In the genomic region with DNA sequence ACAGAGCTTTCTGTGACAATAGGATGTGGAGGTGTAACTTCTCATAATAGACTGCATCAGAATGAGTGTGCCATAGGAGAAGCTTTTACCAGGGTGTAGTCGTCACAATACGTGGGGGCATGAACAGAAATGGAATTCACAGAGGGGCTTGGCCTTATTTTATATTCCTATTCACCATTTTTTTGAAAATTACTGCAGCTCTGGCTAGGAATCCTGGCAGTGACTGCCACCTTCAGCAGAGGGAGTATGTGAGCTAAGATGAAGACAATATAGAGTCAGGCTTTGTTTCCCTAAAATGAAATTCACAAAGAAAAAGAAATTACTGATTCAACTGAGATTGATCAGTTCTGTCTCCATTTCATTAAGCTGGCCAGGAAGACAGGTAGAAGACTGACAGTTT, we compare ENCODE assay signal across 12 cellular contexts. TPM values are rescaled to one million over a fixed set of nuclear protein-coding genes. Genes with fewer than 3 reads are reported as not detected.
DNase-seq lines count a peak whose midpoint lies in the region; ATAC-seq and TF ChIP-seq lines count a peak whose summit lies in the region.
"Had no signal": no experiment of that assay in that cellular context is flagged by ENCODE, and none has a peak within 500 bp of the region (broad histone marks: within the 10 kb centered on the region; RNA-seq: fewer than 3 reads in every experiment).

No MANE protein-coding gene starts in this region.

- H3K9me3 Mint-ChIP-seq in WTC11, result no peaks in the 10 kb centered on the region
- H3K9me3 Mint-ChIP-seq in naive thymus-derived CD8-positive, alpha-beta T cell, result no peaks in the 10 kb centered on the region
- no peaks in the 10 kb centered on the region for H3K9me3 Mint-ChIP-seq in activated naive CD4-positive, alpha-beta T cell treated with anti-CD3 and anti-CD28 coated beads, Interleukin-2, amount 50 U/mL, for 72 hours

- H3K27ac Mint-ChIP-seq in WTC11, result no peak overlapping the region
- peak overlapping the region in 1 of 10 donors; percentile 48 for H3K27ac Mint-ChIP-seq in naive thymus-derived CD8-positive, alpha-beta T cell
- no peak overlapping the region for H3K27ac Mint-ChIP-seq in activated naive CD4-positive, alpha-beta T cell treated with anti-CD3 and anti-CD28 coated beads, Interleukin-2, amount 50 U/mL, for 72 hours

- CTCF ChIA-PET in WTC11 (lab: Charles Lee), result interaction anchor here (0.7 to 1.4 kb wide), 12 partner anchors 15 to 413 kb away, joined by 3 to 20 read pairs (median 4); partner anchors contain the start of genes BYSL, MED20, TAF8 and TOMM6

- no peak overlapping the region for H3K4me3 Mint-ChIP-seq in WTC11
- no peak overlapping the region for H3K4me3 Mint-ChIP-seq in naive thymus-derived CD8-positive, alpha-beta T cell

- in situ Hi-C loops in Caki2 (cut with HindIII; ENCODE audit: low pct_unique_long_range_greater_than_20kb, low sequenced_read_pairs), result no loop called here

- H3K27me3 ChIP-seq in HL-60 (ENCODE audit: insufficient read depth, poor library complexity, severe bottlenecking), result no peaks in the 10 kb centered on the region
- H3K27me3 ChIP-seq: colonic mucosa had no signal

- H3K36me3 Mint-ChIP-seq in WTC11, result peaks cover 7% of the 10 kb centered on the region
- peaks cover 0 to 5% (median 0%) of the 10 kb centered on the region in 3 donors for H3K36me3 Mint-ChIP-seq in naive thymus-derived CD8-positive, alpha-beta T cell
- no peaks in the 10 kb centered on the region for H3K36me3 Mint-ChIP-seq in activated naive CD4-positive, alpha-beta T cell treated with anti-CD3 and anti-CD28 coated beads, Interleukin-2, amount 50 U/mL, for 72 hours

- no peaks in the 10 kb centered on the region for H3K4me1 Mint-ChIP-seq in WTC11
- peaks cover 0 to 2% (median 0%) of the 10 kb centered on the region in 4 donors for H3K4me1 Mint-ChIP-seq in naive thymus-derived CD8-positive, alpha-beta T cell

- H3K27ac ChIP-seq in HL-60 (replicated peaks), result no peak overlapping the region
- H3K27ac ChIP-seq: colonic mucosa, thoracic aorta had no signal

- TF ChIP-seq CTCF in HL-60 (IDR thresholded peaks at IDR 0.05; ENCODE audit: insufficient read depth, low read length), result peak; percentile 26
- no peak for TF ChIP-seq CTCF in WTC11 (IDR thresholded peaks at IDR 0.05)

- H3K4me3 ChIP-seq in HL-60 (replicated peaks; ENCODE audit: insufficient read depth, low read length), result no peak overlapping the region
- H3K4me3 ChIP-seq: colonic mucosa, thoracic aorta had no signal

- POLR2A ChIA-PET in WTC11 (lab: Charles Lee), result interaction anchor here (0.6 to 1.6 kb wide), 2 partner anchors 120 to 158 kb away, joined by 3 read pairs; partner anchors contain the start of genes BYSL and MED20
- POLR2A ChIA-PET in naive thymus-derived CD8-positive, alpha-beta T cell (lab: Charles Lee), result no interaction called here

- DNase-seq in Caki2 (ENCODE audit: low read depth) (peak; percentile 24), HL-60 (ENCODE audit: low read depth in 1 of 2, low spot score in 1 of 2) (no peak), WTC11 (ENCODE audit: low spot score) (no peak), kidney tubule cell (ENCODE audit: low spot score) (peak; percentile 13), cerebellar cortex (ENCODE audit: low spot score) (no peak), hippocampal formation (lab: John Stamatoyannopoulos, UW) (no peak)
- DNase-seq in naive thymus-derived CD8-positive, alpha-beta T cell, result no peak
- DNase-seq in activated naive CD4-positive, alpha-beta T cell treated with anti-CD3 and anti-CD28 coated beads, Interleukin-2, amount 50 U/mL, for 72 hours (ENCODE audit: low spot score in 2 of 2), result no peak
- DNase-seq: activated CD4-positive, alpha-beta T cell treated with anti-CD3 and anti-CD28 coated beads for 4 hours; colonic mucosa; NCI-H2171 treated with DMSO at 0.1 percent for 48 hours had no signal

- no peaks in the 10 kb centered on the region for H3K27me3 Mint-ChIP-seq in WTC11 (ENCODE audit: low read depth)
- H3K27me3 Mint-ChIP-seq in naive thymus-derived CD8-positive, alpha-beta T cell, result no peaks in the 10 kb centered on the region

- peak; percentile 60 for ATAC-seq in WTC11
- no peak for ATAC-seq in naive thymus-derived CD8-positive, alpha-beta T cell
- ATAC-seq in activated naive CD4-positive, alpha-beta T cell treated with anti-CD3 and anti-CD28 coated beads, Interleukin-2, amount 50 U/mL, for 72 hours, result no peak

TF ChIP-seq in WTC11, 78 proteins besides CTCF, POLR2A, EP300 and RAD21:
- TF ChIP-seq TP53 (CRISPR knock-in tag; IDR thresholded peaks at IDR 0.05) (no peak), MXD4 (CRISPR knock-in tag; IDR thresholded peaks at IDR 0.05; ENCODE audit: borderline replicate concordance) (no peak), JAZF1 (CRISPR knock-in tag; IDR thresholded peaks at IDR 0.05) (no peak), CREM (CRISPR knock-in tag; IDR thresholded peaks at IDR 0.05) (no peak), NFATC4 (CRISPR knock-in tag; IDR thresholded peaks at IDR 0.05) (no peak), AR (CRISPR knock-in tag; IDR thresholded peaks at IDR 0.05) (no peak), FOXJ3 (CRISPR knock-in tag; IDR thresholded peaks at IDR 0.05; ENCODE audit: borderline replicate concordance) (no peak), ZBTB43 (CRISPR knock-in tag; IDR thresholded peaks at IDR 0.05) (no peak)
- TF ChIP-seq, protein P1, sequence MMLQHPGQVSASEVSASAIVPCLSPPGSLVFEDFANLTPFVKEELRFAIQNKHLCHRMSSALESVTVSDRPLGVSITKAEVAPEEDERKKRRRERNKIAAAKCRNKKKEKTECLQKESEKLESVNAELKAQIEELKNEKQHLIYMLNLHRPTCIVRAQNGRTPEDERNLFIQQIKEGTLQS (CRISPR knock-in tag; conservative IDR thresholded peaks at IDR 0.05), result no peak

RNA-seq across cellular contexts. Expression of gene TOMM6, which starts 13.9 kb away (rescaled TPM):
- 264 and 306 TPM in 2 replicates for total RNA-seq in Caki2 (2014; rRNA removed; shearing (Covaris generic); ENCODE audit: low replicate concordance)
- 219 to 233 TPM (median 228 TPM) in 3 replicates for total RNA-seq in WTC11 (2021)
- 100 to 1,000 TPM; 134 to 135 TPM for total RNA-seq in naive thymus-derived CD8-positive, alpha-beta T cell
- polyA plus RNA-seq in naive thymus-derived CD8-positive, alpha-beta T cell, result 100 to 1,000 TPM; 433 to 440 (median 433) TPM
- total RNA-seq in activated naive CD4-positive, alpha-beta T cell treated with anti-CD3 and anti-CD28 coated beads, Interleukin-2, amount 50 U/mL, for 72 hours, result 100 to 1,000 TPM; 182 to 301 TPM

RNA-seq across cellular contexts. Expression of gene PRICKLE4, which starts 20.8 kb away (rescaled TPM):
- total RNA-seq in Caki2 (2014; rRNA removed; shearing (Covaris generic); ENCODE audit: low replicate concordance), result 0.20 TPM in 1 of 2 replicates, not detected in the other
- total RNA-seq in WTC11 (2021), result 0.50 to 1.5 TPM (median 0.82 TPM) in 3 replicates
- not detected for total RNA-seq in naive thymus-derived CD8-positive, alpha-beta T cell
- polyA plus RNA-seq in naive thymus-derived CD8-positive, alpha-beta T cell, result not detected
- under 1 TPM in 1 of 2 donors, not detected in 1; 0.60 TPM for total RNA-seq in activated naive CD4-positive, alpha-beta T cell treated with anti-CD3 and anti-CD28 coated beads, Interleukin-2, amount 50 U/mL, for 72 hours

RNA-seq across cellular contexts. Expression of gene FRS3, which starts 21.7 kb away (rescaled TPM):
- 2.0 and 2.8 TPM in 2 replicates for total RNA-seq in Caki2 (2014; rRNA removed; shearing (Covaris generic); ENCODE audit: low replicate concordance)
- 5.5 to 7.8 TPM (median 6.0 TPM) in 3 replicates for total RNA-seq in WTC11 (2021)
- 1 to 10 TPM; 7.5 to 7.6 TPM for total RNA-seq in naive thymus-derived CD8-positive, alpha-beta T cell
- 1 to 10 TPM in 2 of 3 donors, under 1 TPM in 1; 0.91 to 2.8 (median 2.1) TPM for polyA plus RNA-seq in naive thymus-derived CD8-positive, alpha-beta T cell
- total RNA-seq in activated naive CD4-positive, alpha-beta T cell treated with anti-CD3 and anti-CD28 coated beads, Interleukin-2, amount 50 U/mL, for 72 hours, result 1 to 10 TPM; 3.1 to 5.2 TPM

RNA-seq across cellular contexts. Expression of gene PGC, which starts 54.2 kb away (rescaled TPM):
- 5.8 TPM in 1 of 2 replicates, not detected in the other for total RNA-seq in Caki2 (2014; rRNA removed; shearing (Covaris generic); ENCODE audit: low replicate concordance)
- 0.55 to 0.63 TPM (median 0.62 TPM) in 3 replicates for total RNA-seq in WTC11 (2021)
- total RNA-seq in naive thymus-derived CD8-positive, alpha-beta T cell, result not detected
- polyA plus RNA-seq in naive thymus-derived CD8-positive, alpha-beta T cell, result not detected
- total RNA-seq in activated naive CD4-positive, alpha-beta T cell treated with anti-CD3 and anti-CD28 coated beads, Interleukin-2, amount 50 U/mL, for 72 hours, result not detected

Comparison
In these comparisons a context has a peak if more than half of its experiments do, and no peak if none do; other contexts are left out.
1. DNase-seq: peak in Caki2 (single experiment) and kidney tubule cell (single experiment); none in HL-60 (0 of 2), WTC11 (single experiment), cerebellar cortex (single experiment), hippocampal formation (0 of 2), naive thymus-derived CD8-positive, alpha-beta T cell (0 of 10) and activated naive CD4-positive, alpha-beta T cell treated with anti-CD3 and anti-CD28 coated beads, Interleukin-2, amount 50 U/mL, for 72 hours (0 of 2).